Comparison of ENCODE assay signal across 1 cellular context in the genomic region with DNA sequence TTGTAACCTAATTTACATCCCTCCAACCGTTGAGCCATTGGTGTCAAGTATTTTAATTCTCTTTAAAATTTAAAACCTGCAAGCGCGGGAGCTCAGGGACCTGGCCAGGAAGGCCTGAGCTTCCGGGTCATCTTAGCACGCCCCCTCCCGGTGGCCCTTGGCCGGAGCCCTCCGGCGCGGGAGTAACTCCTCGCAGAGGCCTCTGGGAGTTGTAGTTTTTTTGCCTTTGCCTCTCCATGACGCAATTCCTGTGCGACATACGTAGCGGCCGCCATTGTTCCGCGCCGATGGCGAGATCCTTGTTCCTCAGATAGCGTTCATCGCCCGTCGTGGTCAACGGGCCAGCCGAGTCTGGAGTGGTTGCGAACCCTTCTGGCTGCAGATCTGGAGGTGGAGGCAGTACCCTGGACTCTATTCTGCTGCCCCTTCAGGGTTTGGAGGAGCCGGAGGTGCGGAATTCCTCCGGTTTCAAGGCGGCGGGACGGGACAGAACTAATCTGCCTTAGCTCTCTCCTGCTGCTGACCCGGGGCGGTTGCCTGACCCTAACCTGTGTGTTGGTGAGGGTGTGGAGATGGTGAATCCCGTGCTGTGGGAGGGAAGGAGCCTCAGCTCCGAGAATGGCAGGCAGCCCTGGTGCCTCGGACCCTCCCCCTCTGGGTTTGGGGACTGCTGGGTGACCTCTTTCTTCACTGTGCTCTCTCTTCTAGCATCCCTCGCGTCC.
A peak's percentile ranks its signal among the peaks of the same experiment; 100 is the strongest.
TF ChIP-seq lines count a peak whose summit lies in the region.

TSS of gene ZNF268 (plus strand) at position 258 of the 722 bp plus-strand sequence. CDS start 503 bp downstream, outside the sequence.

TF ChIP-seq in K562, 482 proteins besides CTCF, POLR2A, EP300 and RAD21 (continued from another document):
- TF ChIP-seq ZNF280B (CRISPR knock-in tag; IDR thresholded peaks at IDR 0.05): no peak
- TF ChIP-seq ZSCAN29 (IDR thresholded peaks at IDR 0.05): no peak
- TF ChIP-seq ZNF644 (tag; IDR thresholded peaks at IDR 0.05; ENCODE audit: low read depth): peak; percentile 74; the same call in 1 of the 2 replicates
- no peak for TF ChIP-seq CHD1 (IDR thresholded peaks at IDR 0.05; ENCODE audit: low read length)
- TF ChIP-seq CREM (IDR thresholded peaks at IDR 0.05; ENCODE audit: low read depth): peak; percentile 100
- TF ChIP-seq, protein P1, sequence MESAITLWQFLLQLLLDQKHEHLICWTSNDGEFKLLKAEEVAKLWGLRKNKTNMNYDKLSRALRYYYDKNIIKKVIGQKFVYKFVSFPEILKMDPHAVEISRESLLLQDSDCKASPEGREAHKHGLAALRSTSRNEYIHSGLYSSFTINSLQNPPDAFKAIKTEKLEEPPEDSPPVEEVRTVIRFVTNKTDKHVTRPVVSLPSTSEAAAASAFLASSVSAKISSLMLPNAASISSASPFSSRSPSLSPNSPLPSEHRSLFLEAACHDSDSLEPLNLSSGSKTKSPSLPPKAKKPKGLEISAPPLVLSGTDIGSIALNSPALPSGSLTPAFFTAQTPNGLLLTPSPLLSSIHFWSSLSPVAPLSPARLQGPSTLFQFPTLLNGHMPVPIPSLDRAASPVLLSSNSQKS (CRISPR knock-in tag; IDR thresholded peaks at IDR 0.05): no peak
- TF ChIP-seq MYC (IDR thresholded peaks at IDR 0.05; ENCODE audit: low read depth, low read length): peak; percentile 75
- peak; percentile 37; the same call in 1 of the 2 replicates for TF ChIP-seq MYC (CRISPR knock-in tag; IDR thresholded peaks at IDR 0.05; ENCODE audit: borderline replicate concordance, low read depth)
- TF ChIP-seq RBM14 (IDR thresholded peaks at IDR 0.05; ENCODE audit: borderline replicate concordance, insufficient read depth, low read depth, low read length): no peak
- no peak for TF ChIP-seq CHD2 (IDR thresholded peaks at IDR 0.05; ENCODE audit: low read depth, low read length)
- no peak for TF ChIP-seq ZNF23 (CRISPR knock-in tag; IDR thresholded peaks at IDR 0.05)
- no peak; the same call in 1 of the 2 replicates for TF ChIP-seq EGR1 (conservative IDR thresholded peaks at IDR 0.05)
- no peak for TF ChIP-seq NCOA1 (IDR thresholded peaks at IDR 0.05; ENCODE audit: low read depth)
- TF ChIP-seq EHMT2 (IDR thresholded peaks at IDR 0.05): no peak
- TF ChIP-seq MEF2D (tag; conservative IDR thresholded peaks at IDR 0.05; ENCODE audit: low read depth): no peak
- TF ChIP-seq NFATC3 (IDR thresholded peaks at IDR 0.05): no peak
- TF ChIP-seq HEY1 (CRISPR knock-in tag; IDR thresholded peaks at IDR 0.05; ENCODE audit: borderline replicate concordance): no peak
- peak; percentile 92 for TF ChIP-seq CXXC5 (CRISPR knock-in tag; IDR thresholded peaks at IDR 0.05)
- TF ChIP-seq ZNF586 (CRISPR knock-in tag; conservative IDR thresholded peaks at IDR 0.05): no peak
- no peak for TF ChIP-seq PHB (CRISPR knock-in tag; IDR thresholded peaks at IDR 0.05)
- TF ChIP-seq PHB2 (IDR thresholded peaks at IDR 0.05; ENCODE audit: low read depth): no peak
- no peak for TF ChIP-seq CHCHD3 (CRISPR knock-in tag; IDR thresholded peaks at IDR 0.05)
- peak; percentile 88 to 96; a peak in 3 of 4 replicates for TF ChIP-seq TBL1XR1 (IDR thresholded peaks at IDR 0.05; ENCODE audit: low read length in 2 of 2)
- TF ChIP-seq ZNF551 (CRISPR knock-in tag; IDR thresholded peaks at IDR 0.05): no peak
- no peak for TF ChIP-seq PCBP1 (IDR thresholded peaks at IDR 0.05; ENCODE audit: low read depth, low read length, poor library complexity, severe bottlenecking)
- TF ChIP-seq SMAD3 (CRISPR knock-in tag; conservative IDR thresholded peaks at IDR 0.05): no peak
- TF ChIP-seq TCFL5 (CRISPR knock-in tag; conservative IDR thresholded peaks at IDR 0.05): no peak
- TF ChIP-seq ZNF134 (CRISPR knock-in tag; conservative IDR thresholded peaks at IDR 0.05): no peak
- peak; percentile 80 for TF ChIP-seq HNRNPLL (IDR thresholded peaks at IDR 0.05; ENCODE audit: low read depth, low read length, poor library complexity, severe bottlenecking)
- peak; percentile 99 for TF ChIP-seq PHF20 (IDR thresholded peaks at IDR 0.05; ENCODE audit: partially characterized antibody)
- TF ChIP-seq DNMT1 (IDR thresholded peaks at IDR 0.05): no peak
- no peak for TF ChIP-seq SREBF2 (CRISPR knock-in tag; IDR thresholded peaks at IDR 0.05)
- no peak for TF ChIP-seq ZNF445 (CRISPR knock-in tag; IDR thresholded peaks at IDR 0.05; ENCODE audit: low read depth)
- peak; percentile 48; the same call in 1 of the 2 replicates for TF ChIP-seq DMBX1 (CRISPR knock-in tag; IDR thresholded peaks at IDR 0.05; ENCODE audit: borderline replicate concordance)
- TF ChIP-seq ZNF318 (IDR thresholded peaks at IDR 0.05; ENCODE audit: borderline replicate concordance in 1 of 2, low read depth in 1 of 2): no peak
- TF ChIP-seq ZNF639 (CRISPR knock-in tag; conservative IDR thresholded peaks at IDR 0.05 in 1 of 2, IDR thresholded peaks at IDR 0.05 in 1 of 2): peak in 1 of 2 experiments; percentile 90; a peak in 2 of 4 replicates
- TF ChIP-seq CBX2 (IDR thresholded peaks at IDR 0.05; ENCODE audit: insufficient read depth, low read length, poor library complexity, severe bottlenecking): no peak
- TF ChIP-seq EP400 (IDR thresholded peaks at IDR 0.05): peak; percentile 76
- TF ChIP-seq, protein P2, sequence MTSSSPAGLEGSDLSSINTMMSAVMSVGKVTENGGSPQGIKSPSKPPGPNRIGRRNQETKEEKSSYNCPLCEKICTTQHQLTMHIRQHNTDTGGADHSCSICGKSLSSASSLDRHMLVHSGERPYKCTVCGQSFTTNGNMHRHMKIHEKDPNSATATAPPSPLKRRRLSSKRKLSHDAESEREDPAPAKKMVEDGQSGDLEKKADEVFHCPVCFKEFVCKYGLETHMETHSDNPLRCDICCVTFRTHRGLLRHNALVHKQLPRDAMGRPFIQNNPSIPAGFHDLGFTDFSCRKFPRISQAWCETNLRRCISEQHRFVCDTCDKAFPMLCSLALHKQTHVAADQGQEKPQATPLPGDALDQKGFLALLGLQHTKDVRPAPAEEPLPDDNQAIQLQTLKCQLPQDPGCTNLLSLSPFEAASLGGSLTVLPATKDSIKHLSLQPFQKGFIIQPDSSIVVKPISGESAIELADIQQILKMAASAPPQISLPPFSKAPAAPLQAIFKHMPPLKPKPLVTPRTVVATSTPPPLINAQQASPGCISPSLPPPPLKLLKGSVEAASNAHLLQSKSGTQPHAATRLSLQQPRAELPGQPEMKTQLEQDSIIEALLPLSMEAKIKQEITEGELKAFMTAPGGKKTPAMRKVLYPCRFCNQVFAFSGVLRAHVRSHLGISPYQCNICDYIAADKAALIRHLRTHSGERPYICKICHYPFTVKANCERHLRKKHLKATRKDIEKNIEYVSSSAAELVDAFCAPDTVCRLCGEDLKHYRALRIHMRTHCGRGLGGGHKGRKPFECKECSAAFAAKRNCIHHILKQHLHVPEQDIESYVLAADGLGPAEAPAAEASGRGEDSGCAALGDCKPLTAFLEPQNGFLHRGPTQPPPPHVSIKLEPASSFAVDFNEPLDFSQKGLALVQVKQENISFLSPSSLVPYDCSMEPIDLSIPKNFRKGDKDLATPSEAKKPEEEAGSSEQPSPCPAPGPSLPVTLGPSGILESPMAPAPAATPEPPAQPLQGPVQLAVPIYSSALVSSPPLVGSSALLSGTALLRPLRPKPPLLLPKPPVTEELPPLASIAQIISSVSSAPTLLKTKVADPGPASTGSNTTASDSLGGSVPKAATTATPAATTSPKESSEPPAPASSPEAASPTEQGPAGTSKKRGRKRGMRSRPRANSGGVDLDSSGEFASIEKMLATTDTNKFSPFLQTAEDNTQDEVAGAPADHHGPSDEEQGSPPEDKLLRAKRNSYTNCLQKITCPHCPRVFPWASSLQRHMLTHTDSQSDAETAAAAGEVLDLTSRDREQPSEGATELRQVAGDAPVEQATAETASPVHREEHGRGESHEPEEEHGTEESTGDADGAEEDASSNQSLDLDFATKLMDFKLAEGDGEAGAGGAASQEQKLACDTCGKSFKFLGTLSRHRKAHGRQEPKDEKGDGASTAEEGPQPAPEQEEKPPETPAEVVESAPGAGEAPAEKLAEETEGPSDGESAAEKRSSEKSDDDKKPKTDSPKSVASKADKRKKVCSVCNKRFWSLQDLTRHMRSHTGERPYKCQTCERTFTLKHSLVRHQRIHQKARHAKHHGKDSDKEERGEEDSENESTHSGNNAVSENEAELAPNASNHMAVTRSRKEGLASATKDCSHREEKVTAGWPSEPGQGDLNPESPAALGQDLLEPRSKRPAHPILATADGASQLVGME (CRISPR knock-in tag; IDR thresholded peaks at IDR 0.05): no peak
